24 cellular contexts compared by ENCODE assay signal in genomic region chr2:170885130-170885791, GRCh38. TPM values are rescaled to one million over a fixed set of nuclear protein-coding genes. Genes with fewer than 3 reads are reported as not detected.
DNase-seq lines count a peak whose midpoint lies in the region; ATAC-seq, FAIRE-seq and TF ChIP-seq lines count a peak whose summit lies in the region.
"Had no signal": no experiment of that assay in that cellular context is flagged by ENCODE, and none has a peak within 500 bp of the region (broad histone marks: within the 10 kb centered on the region; RNA-seq: fewer than 3 reads in every experiment).

No MANE protein-coding gene starts in this region.

- H4K20me1 ChIP-seq in HCT116 (ENCODE audit: insufficient read depth) (no peaks in the 10 kb centered on the region), K562 (replicated peaks; ENCODE audit: control insufficient read depth, insufficient read depth, low read length) (no peaks in the 10 kb centered on the region)

- no peaks in the 10 kb centered on the region for H3K9me1 ChIP-seq in K562 (ENCODE audit: control insufficient read depth, insufficient read depth, low read length)

- POLR2A ChIA-PET in HCT116 (lab: Charles Lee), result interaction anchor here (1.6 kb wide), 1 partner anchor 12 kb away, joined by 4 read pairs; no protein-coding TSS in a partner anchor
- POLR2A ChIA-PET in K562 (lab: Yijun Ruan, JAX), result interaction anchor here (1.2 to 1.8 kb wide), 2 partner anchors 10 to 17 kb away, joined by 4 to 6 read pairs; no protein-coding TSS in a partner anchor

- no peaks in the 10 kb centered on the region for H3K36me3 ChIP-seq in HCT116 (ENCODE audit: control insufficient read depth in 1 of 2, insufficient read depth in 2 of 2, low read length in 2 of 2)
- H3K36me3 ChIP-seq in K562 (ENCODE audit: control insufficient read depth, insufficient read depth, low read length), result no peaks in the 10 kb centered on the region
- H3K36me3 ChIP-seq: prostate gland, uterus had no signal

- H3K9ac ChIP-seq in HCT116 (ENCODE audit: low read length) (no peak overlapping the region), K562 (ENCODE audit: insufficient read depth in 1 of 2, low read depth in 2 of 2, low read length in 2 of 2) (no peak overlapping the region)

- TF ChIP-seq CTCF in AG10803 (conservative IDR thresholded peaks at IDR 0.05; ENCODE audit: low read length) (peak; percentile 35), HCT116 (IDR thresholded peaks at IDR 0.05 in 2 of 3, conservative IDR thresholded peaks at IDR 0.05 in 1 of 3; ENCODE audit: borderline replicate concordance in 1 of 3, insufficient read depth in 1 of 3, low read depth in 2 of 3, low read length in 2 of 3) (peak in 2 of 3 experiments; percentile 26 to 29; a peak in 2 of 6 replicates), K562 (IDR thresholded peaks at IDR 0.05 in 2 of 3, conservative IDR thresholded peaks at IDR 0.05 in 1 of 3; ENCODE audit: insufficient read depth in 2 of 3, low read depth in 1 of 3, low read length in 3 of 3) (peak; percentile 21 to 45 (median 24); a peak in 3 of 6 replicates)

- TF ChIP-seq EP300 in K562 (IDR thresholded peaks at IDR 0.05; ENCODE audit: low read length), result no peak

- no peaks in the 10 kb centered on the region for H3K4me1 Mint-ChIP-seq in activated naive CD4-positive, alpha-beta T cell treated with anti-CD3 and anti-CD28 coated beads for 36 hours (ENCODE audit: low read depth)

- H3K27ac ChIP-seq in HCT116 (ENCODE audit: low read depth, low read length), result no peak overlapping the region
- H3K27ac ChIP-seq in K562 (ENCODE audit: extremely low read depth, low read depth, low read length), result no peak overlapping the region
- H3K27ac ChIP-seq: PC-9, prostate gland, uterus had no signal

- RAD21 ChIA-PET in HCT116 (lab: Charles Lee; ENCODE audit: low non-redundant PET in 1 of 2, low total read pairs in 2 of 2, uncharacterized antibody in 2 of 2, unreplicated experiment in 2 of 2), result no interaction called here

- DNase-seq in AG10803 (ENCODE audit: low read depth), result peak; percentile 36
- DNase-seq in HCT116 (ENCODE audit: low read depth, low spot score), result no peak
- no peak for DNase-seq in K562 (ENCODE audit: extremely low read depth in 1 of 4, low spot score in 3 of 4)
- DNase-seq in myocyte (ENCODE audit: low read depth), result peak; percentile 30
- DNase-seq in stimulated activated CD4-positive, alpha-beta T cell treated with anti-CD3 and anti-CD28 coated beads, Interleukin-4, amount 100 ng/mL, for 1 hour, result no peak
- no peak for DNase-seq in activated naive CD4-positive, alpha-beta T cell treated with anti-CD3 and anti-CD28 coated beads for 36 hours
- DNase-seq in hepatic stellate cell (ENCODE audit: low spot score), result no peak
- DNase-seq in mucosa of gallbladder (ENCODE audit: low spot score), result no peak
- DNase-seq: activated CD8-positive, alpha-beta memory T cell treated with anti-CD3 and anti-CD28 coated beads for 24 hours; activated T-cell treated with anti-CD3 and anti-CD28 coated beads, Interleukin-2, amount 50 U/mL, for 48 hours; effector memory CD8-positive, alpha-beta T cell; HCEC 1CT; hypothalamus; mesenchymal stem cell; NCI-H1694; NCI-H2227 treated with DMSO at 0.1 percent for 48 hours; NCI-H82; nephron progenitor cell; PC-9; stimulated activated CD4-positive, alpha-beta T cell treated with anti-CD3 and anti-CD28 coated beads, Interleukin-4, amount 100 ng/mL, for 4 hours; uterus had no signal

- intact Hi-C loops in HCT116 (cut with micrococcal nuclease) (no loop called here), K562 (cut with micrococcal nuclease) (no loop called here)
- intact Hi-C loops in activated naive CD4-positive, alpha-beta T cell treated with anti-CD3 and anti-CD28 coated beads for 36 hours (cut with micrococcal nuclease), result no loop called here

- no peak for TF ChIP-seq POLR2A in HCT116 (IDR thresholded peaks at IDR 0.05; ENCODE audit: borderline replicate concordance, extremely low read depth, insufficient read depth, insufficient read length)
- TF ChIP-seq POLR2A in K562 (conservative IDR thresholded peaks at IDR 0.05), result no peak

- no peak overlapping the region for H3K4me3 Mint-ChIP-seq in activated naive CD4-positive, alpha-beta T cell treated with anti-CD3 and anti-CD28 coated beads for 36 hours
- H3K4me3 Mint-ChIP-seq: effector memory CD8-positive, alpha-beta T cell; nephron progenitor cell had no signal

- CTCF ChIA-PET in HCT116 (lab: Charles Lee) (interaction anchor here (3.2 kb wide), 1 partner anchor 12 kb away, joined by 13 read pairs; no protein-coding TSS in a partner anchor), K562 (lab: Yijun Ruan, JAX; ENCODE audit: low intra/inter-chr PET ratio) (no interaction called here)
- CTCF ChIA-PET in activated naive CD4-positive, alpha-beta T cell treated with anti-CD3 and anti-CD28 coated beads for 36 hours (lab: Charles Lee), result interaction anchor here (0.9 to 1.3 kb wide), 4 partner anchors 11 to 40 kb away, joined by 3 to 5 read pairs (median 3); no protein-coding TSS in a partner anchor

- H3K9me2 ChIP-seq in HCT116 (ENCODE audit: insufficient read depth), result no peaks in the 10 kb centered on the region

- no peaks in the 10 kb centered on the region for H3K9me3 Mint-ChIP-seq in activated naive CD4-positive, alpha-beta T cell treated with anti-CD3 and anti-CD28 coated beads for 36 hours
- H3K9me3 Mint-ChIP-seq: effector memory CD8-positive, alpha-beta T cell; nephron progenitor cell had no signal

- 0% methylated on average over 5 of the region's 5 CpGs for WGBS in K562 (ENCODE audit: insufficient coverage, low coverage, missing lambda C conversion rate)

- no peak for FAIRE-seq in K562 (lab: Jason Lieb, UNC)

- H3K27ac Mint-ChIP-seq in activated naive CD4-positive, alpha-beta T cell treated with anti-CD3 and anti-CD28 coated beads for 36 hours, result no peak overlapping the region
- H3K27ac Mint-ChIP-seq: activated naive CD4-positive, alpha-beta T cell treated with anti-CD3 and anti-CD28 coated beads, Interleukin-2, amount 50 U/mL, for 72 hours; effector memory CD8-positive, alpha-beta T cell; nephron progenitor cell had no signal

- ATAC-seq in HCT116 (peak; percentile 77), K562 (peak; percentile 76; the same call in 2 of the 3 replicates)
- ATAC-seq: activated naive CD4-positive, alpha-beta T cell treated with anti-CD3 and anti-CD28 coated beads, Interleukin-2, amount 50 U/mL, for 72 hours; effector memory CD8-positive, alpha-beta T cell had no signal

- in situ Hi-C loops in K562 (cut with MboI), result no loop called here

- no TSS peak for BruUV-seq in HCT116 (replicated peaks; lab: Mats Ljungman, UMichigan)
- BruUV-seq in K562 (replicated peaks; lab: Mats Ljungman, UMichigan), result no TSS peak

- H3K4me2 ChIP-seq in HCT116 (ENCODE audit: low read length) (no peak overlapping the region), K562 (ENCODE audit: insufficient read depth, low read length) (no peak overlapping the region)
- H3K4me2 ChIP-seq: PC-9, smooth muscle cell had no signal

- H3K9me3 ChIP-seq in HCT116 (ENCODE audit: control insufficient read depth in 1 of 2, insufficient read depth in 1 of 2, low read depth in 1 of 2, low read length in 2 of 2) (no peaks in the 10 kb centered on the region), K562 (replicated peaks; ENCODE audit: control insufficient read depth, insufficient read depth, low read depth, low read length) (no peaks in the 10 kb centered on the region)
- H3K9me3 ChIP-seq: prostate gland, uterus had no signal

- no peaks in the 10 kb centered on the region for H3K79me2 ChIP-seq in HCT116 (ENCODE audit: insufficient read depth, low read length)
- H3K79me2 ChIP-seq in K562 (ENCODE audit: control insufficient read depth, insufficient read depth, low read length), result no peaks in the 10 kb centered on the region

- H3K27me3 ChIP-seq in HCT116 (ENCODE audit: insufficient read depth, low read length) (no peaks in the 10 kb centered on the region), K562 (ENCODE audit: control insufficient read depth in 2 of 2, insufficient read depth in 2 of 2, low read length in 2 of 2) (peaks cover 27 to 29% of the 10 kb centered on the region in 2 experiments; a peak in 4 of 5 replicates)
- H3K27me3 ChIP-seq: uterus had no signal

- H2AFZ ChIP-seq in HCT116 (ENCODE audit: low read depth, low read length, poor library complexity, severe bottlenecking) (no peak overlapping the region), K562 (ENCODE audit: low read depth, low read length) (no peak overlapping the region)
- H2AFZ ChIP-seq: PC-9 had no signal

- H3K36me3 Mint-ChIP-seq in activated naive CD4-positive, alpha-beta T cell treated with anti-CD3 and anti-CD28 coated beads for 36 hours (ENCODE audit: low read depth), result no peaks in the 10 kb centered on the region
- H3K36me3 Mint-ChIP-seq: activated naive CD4-positive, alpha-beta T cell treated with anti-CD3 and anti-CD28 coated beads, Interleukin-2, amount 50 U/mL, for 72 hours had no signal

- H3K4me3 ChIP-seq in AG10803 (ENCODE audit: low read length), result no peak overlapping the region
- no peak overlapping the region for H3K4me3 ChIP-seq in HCT116 (replicated peaks in 1 of 2; ENCODE audit: low read depth in 1 of 2, low read length in 2 of 2)
- no peak overlapping the region for H3K4me3 ChIP-seq in K562
- H3K4me3 ChIP-seq: PC-9, prostate gland, smooth muscle cell, uterus had no signal

- H3K4me1 ChIP-seq in HCT116 (ENCODE audit: control insufficient read depth in 1 of 2, insufficient read depth in 2 of 2, low read length in 2 of 2) (no peaks in the 10 kb centered on the region), K562 (replicated peaks in 1 of 2; ENCODE audit: control insufficient read depth in 2 of 2, insufficient read depth in 2 of 2, low read length in 2 of 2) (no peaks in the 10 kb centered on the region)
- H3K4me1 ChIP-seq: prostate gland, uterus had no signal

- peaks cover 6% of the 10 kb centered on the region for H3K27me3 Mint-ChIP-seq in activated naive CD4-positive, alpha-beta T cell treated with anti-CD3 and anti-CD28 coated beads for 36 hours (ENCODE audit: low read depth)

- no peak for TF ChIP-seq RAD21 in HCT116 (IDR thresholded peaks at IDR 0.05; ENCODE audit: low read depth)
- TF ChIP-seq RAD21 in K562 (CRISPR knock-in tag; conservative IDR thresholded peaks at IDR 0.05 in 1 of 2, IDR thresholded peaks at IDR 0.05 in 1 of 2), result 0 out of 4 replicates have a peak, but pooled peaks of 1 of the 2 experiments have one; percentile 8

RNA-seq across cellular contexts. Expression of gene GORASP2, which starts 43.8 kb away (rescaled TPM):
- total RNA-seq in HCT116 (2021; ENCODE audit: unreplicated experiment), result 87.9 TPM
- 87.9 and 97.5 TPM in 2 replicates for polyA plus RNA-seq in HCT116 (2012)
- 76.1 and 136 TPM in 2 replicates for total RNA-seq in K562 (2011; cell fraction: chromatin; rRNA removed; ENCODE audit: low replicate concordance)
- total RNA-seq in K562 (2011; cell fraction: nucleolus; rRNA removed), result 56.1 and 58.7 TPM in 2 replicates
- 70.5 and 94.6 TPM in 2 replicates for total RNA-seq in K562 (2011; cell fraction: nucleoplasm; rRNA removed)
- 59.6 and 61.8 TPM in 2 replicates for total RNA-seq in K562 (2014; rRNA removed)
- 46.1 and 55.9 TPM in 2 replicates for total RNA-seq in K562 (2014; rRNA removed; fragmentation: Illumina TruSeq; extraction: Trizol)
- total RNA-seq in K562 (2015; rRNA removed; fragmentation: Illumina TruSeq; extraction: Trizol), result 52.3 and 54.1 TPM in 2 replicates
- total RNA-seq in K562 (2021), result 96.9 and 98.9 TPM in 2 replicates
- 180 and 239 TPM in 2 replicates for polyA plus RNA-seq in K562 (2011; rRNA removed)
- polyA plus RNA-seq in K562 (2011; cell fraction: cytosol; rRNA removed), result 271 and 294 TPM in 2 replicates
- 85.4 and 108 TPM in 2 replicates for polyA plus RNA-seq in K562 (2011; cell fraction: nucleus; rRNA removed)
- 81.8 and 88.5 TPM in 2 replicates for polyA plus RNA-seq in K562 (2012)
- polyA plus RNA-seq in K562 (2014; fragmentation: Illumina TruSeq; extraction: Trizol), result 146 and 153 TPM in 2 replicates
- polyA plus RNA-seq in K562 (2014; fragmentation: Nextera tagmentation; extraction: Ambion mirVana), result 10 to 100 TPM; 27.4 to 29.9 TPM
- 93.4 and 101 TPM in 2 replicates for polyA plus RNA-seq in K562 (2014; rRNA removed)
- 199 and 207 TPM in 2 replicates for polyA minus RNA-seq in K562 (2011; rRNA and poly(A)+ RNA removed)
- 61.5 and 71.4 TPM in 2 replicates for polyA minus RNA-seq in K562 (2011; cell fraction: cytosol; rRNA and poly(A)+ RNA removed)
- polyA minus RNA-seq in K562 (2011; cell fraction: nucleus; rRNA and poly(A)+ RNA removed), result 47.5 and 82.2 TPM in 2 replicates
- total RNA-seq in myocyte, result 85.3 and 99.5 TPM in 2 replicates
- 114 TPM for polyA plus RNA-seq in myocyte (2012)
- 10 to 100 TPM; 57.1 to 60.2 TPM for total RNA-seq in activated naive CD4-positive, alpha-beta T cell treated with anti-CD3 and anti-CD28 coated beads for 36 hours
- 71.9 TPM for total RNA-seq in mucosa of gallbladder

Comparison
In these comparisons a context has a peak if more than half of its experiments do, and no peak if none do; other contexts are left out.
1. DNase-seq: peak in AG10803 (single experiment) and myocyte (single experiment); none in HCT116 (single experiment), K562 (0 of 4), stimulated activated CD4-positive, alpha-beta T cell treated with anti-CD3 and anti-CD28 coated beads, Interleukin-4, amount 100 ng/mL, for 1 hour (single experiment), activated naive CD4-positive, alpha-beta T cell treated with anti-CD3 and anti-CD28 coated beads for 36 hours (single experiment), hepatic stellate cell (single experiment) and mucosa of gallbladder (single experiment).
2. Peak in every context shown above with its lines, with median percentiles within 50 percentile points of each other: CTCF ChIP-seq.